Comparison of ENCODE assay signal across 20 cellular contexts in the genomic region with DNA sequence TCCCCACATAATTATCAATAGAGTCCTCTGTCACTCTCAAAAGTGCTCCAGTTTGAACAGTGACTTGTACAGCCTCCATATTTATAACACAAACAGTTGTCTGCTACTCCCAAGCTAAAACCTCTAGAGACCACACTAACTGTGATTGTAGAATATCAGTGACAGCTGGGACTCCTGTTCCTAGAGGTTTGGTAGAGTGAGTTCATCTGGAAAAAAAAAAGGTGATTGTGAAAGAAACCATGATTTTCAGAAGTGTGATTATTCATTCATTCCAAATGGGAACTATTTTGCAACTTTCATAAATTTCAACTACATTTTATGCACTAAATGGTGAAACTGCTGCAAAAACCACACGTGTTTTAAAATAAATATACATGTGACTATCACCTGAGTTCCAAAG.
DNase-seq lines count a peak whose midpoint lies in the region; FAIRE-seq and TF ChIP-seq lines count a peak whose summit lies in the region.
"Had no signal": no experiment of that assay in that cellular context is flagged by ENCODE, and none has a peak within 500 bp of the region (broad histone marks: within the 10 kb centered on the region; RNA-seq: fewer than 3 reads in every experiment).

No MANE protein-coding gene starts in this region.

- in situ Hi-C loops in KBM-7 (cut with MboI; ENCODE audit: low pct_unique_long_range_greater_than_20kb, low sequenced_read_pairs) = no loop called here

- H3K4me1 Mint-ChIP-seq in Caco-2 (ENCODE audit: low read depth, unreplicated experiment) = no peaks in the 10 kb centered on the region
- H3K4me1 Mint-ChIP-seq: B cell had no signal

- no peaks in the 10 kb centered on the region for H3K27me3 ChIP-seq in small intestine (ENCODE audit: control insufficient read depth in 2 of 2, insufficient read depth in 2 of 2, low read length in 2 of 2)
- no peaks in the 10 kb centered on the region for H3K27me3 ChIP-seq in Caco-2 (replicated peaks; ENCODE audit: control insufficient read depth, insufficient read depth, low read length)
- H3K27me3 ChIP-seq: Peyer's patch had no signal

- FAIRE-seq in small intestine (lab: Jason Lieb, UNC) = no peak

- no TSS peak for BruUV-seq in Caco-2 (replicated peaks; lab: Mats Ljungman, UMichigan)

- WGBS in small intestine, 3 donors = 48 to 57% (median 53%) methylated on average over 1 of the region's 1 CpG

- H3K4me1 ChIP-seq in small intestine (ENCODE audit: control insufficient read depth in 2 of 2, insufficient read depth in 1 of 2, low read depth in 1 of 2, low read length in 1 of 2) (no peaks in the 10 kb centered on the region), Caco-2 (no peaks in the 10 kb centered on the region)
- H3K4me1 ChIP-seq: Peyer's patch had no signal

- POLR2A ChIA-PET in Caco-2 (lab: Charles Lee) = no interaction called here

- peaks cover 68% of the 10 kb centered on the region for H3K9me3 Mint-ChIP-seq in Caco-2 (ENCODE audit: unreplicated experiment)

- H3K27ac Mint-ChIP-seq in Caco-2 (ENCODE audit: unreplicated experiment) = no peak overlapping the region
- H3K27ac Mint-ChIP-seq: B cell, HFFc6 had no signal

- TF ChIP-seq CTCF in AG09309 (IDR thresholded peaks at IDR 0.05; ENCODE audit: control insufficient read depth, insufficient read depth, low read depth, low read length, missing control alignments) (no peak), AG10803 (conservative IDR thresholded peaks at IDR 0.05; ENCODE audit: low read length) (no peak), fibroblast of mammary gland (conservative IDR thresholded peaks at IDR 0.05; ENCODE audit: control insufficient read depth, insufficient read depth, low read depth, low read length) (no peak), Caco-2 (IDR thresholded peaks at IDR 0.05; ENCODE audit: insufficient read depth in 1 of 2, low read depth in 1 of 2, low read length in 1 of 2, severe bottlenecking in 1 of 2, unreplicated experiment in 1 of 2) (no peak)

- no peaks in the 10 kb centered on the region for H3K36me3 Mint-ChIP-seq in Caco-2 (ENCODE audit: insufficient read depth, unreplicated experiment)

- CTCF ChIA-PET in Caco-2 (lab: Charles Lee) = no interaction called here

- DNase-seq in AG09309 (ENCODE audit: low read depth) (peak; percentile 20), AG10803 (ENCODE audit: low read depth) (peak; percentile 48), NCI-H2171 (lab: John Stamatoyannopoulos, UW) (peak; percentile 95), fibroblast of mammary gland (ENCODE audit: low read depth) (peak; percentile 45), KBM-7 (no peak), small intestine (no peak), Caco-2 (no peak), GOT3 (lab: John Stamatoyannopoulos, UW) (no peak)
- DNase-seq: ACHN, DMS 273 treated with DMSO at 0.1 percent for 48 hours, DND-41, H7, HFFc6, NCI-H1048, NCI-H1436 treated with DMSO at 0.1 percent for 48 hours, NCI-H2081, NCI-H2227 treated with DMSO at 0.1 percent for 48 hours, Peyer's patch had no signal

- H3K27ac ChIP-seq in small intestine (ENCODE audit: low read depth in 1 of 2, low read length in 1 of 2) = no peak overlapping the region
- H3K27ac ChIP-seq: KMS-11, Peyer's patch had no signal

- no peak overlapping the region for H3K4me3 Mint-ChIP-seq in Caco-2 (ENCODE audit: unreplicated experiment)
- H3K4me3 Mint-ChIP-seq: B cell, HFFc6 had no signal

- H3K27me3 Mint-ChIP-seq in Caco-2 (ENCODE audit: insufficient read depth, unreplicated experiment) = peaks cover 2% of the 10 kb centered on the region

- intact Hi-C loops in Caco-2 (cut with micrococcal nuclease; ENCODE audit: unreplicated experiment) = no loop called here

- H3K4me3 ChIP-seq in AG09309 (ENCODE audit: control insufficient read depth, low read depth, low read length) (no peak overlapping the region), AG10803 (ENCODE audit: low read length) (no peak overlapping the region), fibroblast of mammary gland (ENCODE audit: control insufficient read depth, low read depth, low read length) (no peak overlapping the region), small intestine (ENCODE audit: low read depth in 1 of 2, low read length in 2 of 2) (no peak overlapping the region), Caco-2 (ENCODE audit: low read depth, low read length) (no peak overlapping the region)
- H3K4me3 ChIP-seq: Peyer's patch had no signal

- H3K9me3 ChIP-seq in small intestine (ENCODE audit: control insufficient read depth, low read depth) (no peaks in the 10 kb centered on the region), Caco-2 (peaks cover 35% of the 10 kb centered on the region)

- H3K36me3 ChIP-seq in small intestine (ENCODE audit: control insufficient read depth in 2 of 2, insufficient read depth in 2 of 2, low read length in 2 of 2) (no peaks in the 10 kb centered on the region), Caco-2 (ENCODE audit: control insufficient read depth, insufficient read depth, low read length) (no peaks in the 10 kb centered on the region)
- H3K36me3 ChIP-seq: Peyer's patch had no signal

Comparison
In these comparisons a context has a peak if more than half of its experiments do, and no peak if none do; other contexts are left out.
1. DNase-seq: peak in AG09309 (single experiment), AG10803 (single experiment), NCI-H2171 (single experiment) and fibroblast of mammary gland (single experiment); none in KBM-7 (single experiment), small intestine (single experiment), Caco-2 (0 of 2) and GOT3 (single experiment).